Comparison of ENCODE assay signal across 1 cellular context in the genomic region with DNA sequence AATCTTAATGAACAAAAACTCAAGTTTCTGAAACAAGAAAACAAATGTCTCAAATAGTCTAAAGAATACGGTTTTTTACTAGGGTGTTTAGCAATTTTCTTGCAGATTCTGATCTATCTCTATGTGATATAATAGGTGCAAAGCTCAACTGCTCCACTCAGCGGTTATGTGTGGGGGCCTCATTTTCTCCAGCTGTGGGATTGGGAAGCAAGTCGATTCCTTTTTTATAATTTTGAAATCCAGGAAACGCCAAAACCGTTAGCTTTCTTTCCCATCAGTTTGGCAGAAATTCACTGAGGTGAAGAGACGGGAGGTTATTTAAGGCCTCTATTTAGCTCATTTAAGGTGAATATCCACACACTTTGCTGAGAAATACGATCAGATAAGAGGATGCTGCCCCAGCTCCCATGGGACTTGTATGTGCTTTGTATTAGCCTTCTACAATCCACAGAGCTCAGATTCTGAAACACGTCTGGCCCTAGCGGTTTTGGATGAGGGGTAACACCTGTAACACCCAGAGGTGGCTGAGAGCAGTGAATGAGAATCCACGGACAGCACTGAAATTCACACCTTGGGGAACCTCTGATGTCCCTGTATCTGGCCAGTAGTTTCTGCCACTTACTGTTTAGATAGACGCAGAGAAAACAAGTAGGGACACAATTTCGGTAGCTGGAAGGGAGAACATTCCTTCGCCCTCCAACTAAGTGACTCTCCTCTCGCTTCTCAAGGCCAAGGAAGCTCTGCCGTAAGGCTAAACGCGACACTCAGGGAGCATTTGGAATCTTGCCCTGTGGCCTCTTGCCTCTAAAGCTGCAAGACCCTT.
TF ChIP-seq lines count a peak whose summit lies in the region.

No MANE protein-coding gene starts in this region.

TF ChIP-seq in H1, 55 proteins besides CTCF, POLR2A, EP300 and RAD21:
- TF ChIP-seq, protein P1, sequence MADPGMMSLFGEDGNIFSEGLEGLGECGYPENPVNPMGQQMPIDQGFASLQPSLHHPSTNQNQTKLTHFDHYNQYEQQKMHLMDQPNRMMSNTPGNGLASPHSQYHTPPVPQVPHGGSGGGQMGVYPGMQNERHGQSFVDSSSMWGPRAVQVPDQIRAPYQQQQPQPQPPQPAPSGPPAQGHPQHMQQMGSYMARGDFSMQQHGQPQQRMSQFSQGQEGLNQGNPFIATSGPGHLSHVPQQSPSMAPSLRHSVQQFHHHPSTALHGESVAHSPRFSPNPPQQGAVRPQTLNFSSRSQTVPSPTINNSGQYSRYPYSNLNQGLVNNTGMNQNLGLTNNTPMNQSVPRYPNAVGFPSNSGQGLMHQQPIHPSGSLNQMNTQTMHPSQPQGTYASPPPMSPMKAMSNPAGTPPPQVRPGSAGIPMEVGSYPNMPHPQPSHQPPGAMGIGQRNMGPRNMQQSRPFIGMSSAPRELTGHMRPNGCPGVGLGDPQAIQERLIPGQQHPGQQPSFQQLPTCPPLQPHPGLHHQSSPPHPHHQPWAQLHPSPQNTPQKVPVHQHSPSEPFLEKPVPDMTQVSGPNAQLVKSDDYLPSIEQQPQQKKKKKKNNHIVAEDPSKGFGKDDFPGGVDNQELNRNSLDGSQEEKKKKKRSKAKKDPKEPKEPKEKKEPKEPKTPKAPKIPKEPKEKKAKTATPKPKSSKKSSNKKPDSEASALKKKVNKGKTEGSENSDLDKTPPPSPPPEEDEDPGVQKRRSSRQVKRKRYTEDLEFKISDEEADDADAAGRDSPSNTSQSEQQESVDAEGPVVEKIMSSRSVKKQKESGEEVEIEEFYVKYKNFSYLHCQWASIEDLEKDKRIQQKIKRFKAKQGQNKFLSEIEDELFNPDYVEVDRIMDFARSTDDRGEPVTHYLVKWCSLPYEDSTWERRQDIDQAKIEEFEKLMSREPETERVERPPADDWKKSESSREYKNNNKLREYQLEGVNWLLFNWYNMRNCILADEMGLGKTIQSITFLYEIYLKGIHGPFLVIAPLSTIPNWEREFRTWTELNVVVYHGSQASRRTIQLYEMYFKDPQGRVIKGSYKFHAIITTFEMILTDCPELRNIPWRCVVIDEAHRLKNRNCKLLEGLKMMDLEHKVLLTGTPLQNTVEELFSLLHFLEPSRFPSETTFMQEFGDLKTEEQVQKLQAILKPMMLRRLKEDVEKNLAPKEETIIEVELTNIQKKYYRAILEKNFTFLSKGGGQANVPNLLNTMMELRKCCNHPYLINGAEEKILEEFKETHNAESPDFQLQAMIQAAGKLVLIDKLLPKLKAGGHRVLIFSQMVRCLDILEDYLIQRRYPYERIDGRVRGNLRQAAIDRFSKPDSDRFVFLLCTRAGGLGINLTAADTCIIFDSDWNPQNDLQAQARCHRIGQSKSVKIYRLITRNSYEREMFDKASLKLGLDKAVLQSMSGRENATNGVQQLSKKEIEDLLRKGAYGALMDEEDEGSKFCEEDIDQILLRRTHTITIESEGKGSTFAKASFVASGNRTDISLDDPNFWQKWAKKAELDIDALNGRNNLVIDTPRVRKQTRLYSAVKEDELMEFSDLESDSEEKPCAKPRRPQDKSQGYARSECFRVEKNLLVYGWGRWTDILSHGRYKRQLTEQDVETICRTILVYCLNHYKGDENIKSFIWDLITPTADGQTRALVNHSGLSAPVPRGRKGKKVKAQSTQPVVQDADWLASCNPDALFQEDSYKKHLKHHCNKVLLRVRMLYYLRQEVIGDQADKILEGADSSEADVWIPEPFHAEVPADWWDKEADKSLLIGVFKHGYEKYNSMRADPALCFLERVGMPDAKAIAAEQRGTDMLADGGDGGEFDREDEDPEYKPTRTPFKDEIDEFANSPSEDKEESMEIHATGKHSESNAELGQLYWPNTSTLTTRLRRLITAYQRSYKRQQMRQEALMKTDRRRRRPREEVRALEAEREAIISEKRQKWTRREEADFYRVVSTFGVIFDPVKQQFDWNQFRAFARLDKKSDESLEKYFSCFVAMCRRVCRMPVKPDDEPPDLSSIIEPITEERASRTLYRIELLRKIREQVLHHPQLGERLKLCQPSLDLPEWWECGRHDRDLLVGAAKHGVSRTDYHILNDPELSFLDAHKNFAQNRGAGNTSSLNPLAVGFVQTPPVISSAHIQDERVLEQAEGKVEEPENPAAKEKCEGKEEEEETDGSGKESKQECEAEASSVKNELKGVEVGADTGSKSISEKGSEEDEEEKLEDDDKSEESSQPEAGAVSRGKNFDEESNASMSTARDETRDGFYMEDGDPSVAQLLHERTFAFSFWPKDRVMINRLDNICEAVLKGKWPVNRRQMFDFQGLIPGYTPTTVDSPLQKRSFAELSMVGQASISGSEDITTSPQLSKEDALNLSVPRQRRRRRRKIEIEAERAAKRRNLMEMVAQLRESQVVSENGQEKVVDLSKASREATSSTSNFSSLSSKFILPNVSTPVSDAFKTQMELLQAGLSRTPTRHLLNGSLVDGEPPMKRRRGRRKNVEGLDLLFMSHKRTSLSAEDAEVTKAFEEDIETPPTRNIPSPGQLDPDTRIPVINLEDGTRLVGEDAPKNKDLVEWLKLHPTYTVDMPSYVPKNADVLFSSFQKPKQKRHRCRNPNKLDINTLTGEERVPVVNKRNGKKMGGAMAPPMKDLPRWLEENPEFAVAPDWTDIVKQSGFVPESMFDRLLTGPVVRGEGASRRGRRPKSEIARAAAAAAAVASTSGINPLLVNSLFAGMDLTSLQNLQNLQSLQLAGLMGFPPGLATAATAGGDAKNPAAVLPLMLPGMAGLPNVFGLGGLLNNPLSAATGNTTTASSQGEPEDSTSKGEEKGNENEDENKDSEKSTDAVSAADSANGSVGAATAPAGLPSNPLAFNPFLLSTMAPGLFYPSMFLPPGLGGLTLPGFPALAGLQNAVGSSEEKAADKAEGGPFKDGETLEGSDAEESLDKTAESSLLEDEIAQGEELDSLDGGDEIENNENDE (IDR thresholded peaks at IDR 0.05; ENCODE audit: insufficient replicate concordance, low read length) = peak; percentile 41
- no peak for TF ChIP-seq SIRT6 (IDR thresholded peaks at IDR 0.05; ENCODE audit: low read length)
